ENCODE assay signal across 8 cellular contexts in the genomic region with DNA sequence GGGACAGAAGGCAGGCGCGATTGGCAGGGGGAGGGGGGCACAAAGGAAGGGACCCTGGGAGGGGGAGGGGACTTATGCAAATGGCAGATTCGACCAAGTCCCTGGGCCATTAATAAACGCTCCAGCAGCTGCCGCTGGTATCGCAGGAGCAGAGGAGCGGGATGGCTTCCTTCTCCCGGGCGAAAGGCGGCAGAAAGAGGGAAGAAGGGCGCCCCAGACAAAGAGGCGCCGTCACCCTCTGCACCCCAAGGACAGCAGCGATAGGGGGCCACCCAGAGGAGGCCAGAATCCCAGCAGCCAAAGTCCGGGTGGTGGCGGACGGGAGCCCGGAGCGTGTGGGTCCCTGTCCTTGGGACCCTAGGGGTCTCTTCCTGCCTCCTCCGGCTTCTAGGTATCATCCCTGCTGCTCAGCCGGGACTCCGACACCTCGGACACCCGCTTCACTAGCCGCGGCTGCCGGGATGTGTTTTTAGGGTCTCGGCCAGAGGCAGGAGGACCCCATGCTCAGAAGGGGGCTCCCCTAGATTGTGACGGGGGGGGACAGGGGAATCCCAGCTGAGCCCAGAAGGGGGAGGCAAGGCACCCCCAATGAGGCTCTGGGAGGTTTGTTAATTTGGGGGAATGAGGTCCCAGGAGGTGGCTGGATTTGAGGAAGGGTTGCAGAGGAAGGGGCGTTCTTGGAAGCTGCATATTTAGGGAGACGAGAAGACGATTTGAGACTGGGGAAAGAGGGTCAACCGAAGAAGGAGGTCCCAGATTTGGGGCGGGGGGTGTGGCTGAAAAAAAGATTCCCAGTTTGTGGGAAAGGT. TPM values are rescaled to one million over a fixed set of nuclear protein-coding genes. Genes with fewer than 3 reads are reported as not detected.
A peak's percentile ranks its signal among the peaks of the same experiment; 100 is the strongest.
DNase-seq lines count a peak whose midpoint lies in the region; ATAC-seq and TF ChIP-seq lines count a peak whose summit lies in the region.

No MANE protein-coding gene starts in this region.

- H3K18ac ChIP-seq in mesendoderm (ENCODE audit: low read length): peak overlapping the region; percentile 98

- H2BK15ac ChIP-seq in mesendoderm (replicated peaks; ENCODE audit: low read depth): no peak overlapping the region

- H2AK5ac ChIP-seq in mesendoderm (ENCODE audit: low read length): no peak overlapping the region

- peaks cover 13% of the 10 kb centered on the region for H3K79me2 ChIP-seq in mesendoderm (ENCODE audit: control insufficient read depth, insufficient read depth, low read length)

- peaks cover 27% of the 10 kb centered on the region for H3K4me1 Mint-ChIP-seq in CD4-positive, alpha-beta T cell (ENCODE audit: low read depth)
- H3K4me1 Mint-ChIP-seq in activated naive CD8-positive, alpha-beta T cell treated with anti-CD3 and anti-CD28 coated beads, Interleukin-2, amount 10 ng/mL, durations not matched to agents 7 days and 5 days: peaks cover 12% of the 10 kb centered on the region

- WGBS in mesendoderm (ENCODE audit: extremely low coverage, insufficient coverage, low lambda C conversion rate): no CpG with 5 or more reads among the region's 34 CpGs

- no peak overlapping the region for H2BK5ac ChIP-seq in mesendoderm (ENCODE audit: low read length)

- peak overlapping the region; percentile 91 for H3K4me2 ChIP-seq in mesendoderm (ENCODE audit: low read length)

- TF ChIP-seq CTCF in CD4-positive, alpha-beta T cell (IDR thresholded peaks at IDR 0.05): no peak

- intact Hi-C loops in CD4-positive, alpha-beta T cell (cut with DNase I, micrococcal nuclease): no loop called here

- H3K36me3 Mint-ChIP-seq in CD4-positive, alpha-beta T cell (ENCODE audit: low read depth): no peaks in the 10 kb centered on the region
- no peaks in the 10 kb centered on the region for H3K36me3 Mint-ChIP-seq in activated naive CD8-positive, alpha-beta T cell treated with anti-CD3 and anti-CD28 coated beads, Interleukin-2, amount 10 ng/mL, durations not matched to agents 7 days and 5 days

- ATAC-seq in CD4-positive, alpha-beta T cell (ENCODE audit: poor library complexity): no peak
- no peak for ATAC-seq in activated naive CD8-positive, alpha-beta T cell treated with anti-CD3 and anti-CD28 coated beads, Interleukin-2, amount 10 ng/mL, durations not matched to agents 7 days and 5 days (ENCODE audit: low read depth)
- ATAC-seq in HG03521 (IDR thresholded peaks at IDR 0.05; ENCODE audit: unreplicated experiment) (no peak), GM19467 (IDR thresholded peaks at IDR 0.05; ENCODE audit: unreplicated experiment) (no peak), GM18870 (IDR thresholded peaks at IDR 0.05; ENCODE audit: unreplicated experiment) (no peak)

- peak overlapping the region; percentile 24 for H3K23ac ChIP-seq in mesendoderm (ENCODE audit: low read length)

- DNase-seq in CD4-positive, alpha-beta T cell: no peak
- DNase-seq in Jurkat, Clone E6-1 (ENCODE audit: low read depth, low spot score): no peak
- DNase-seq in activated naive CD8-positive, alpha-beta T cell treated with anti-CD3 and anti-CD28 coated beads, Interleukin-2, amount 10 ng/mL, durations not matched to agents 7 days and 5 days: no peak
- DNase-seq in mesendoderm: peak; percentile 84
- no peak for DNase-seq in SHP77 (lab: John Stamatoyannopoulos, UW)

- H3K9me3 Mint-ChIP-seq in CD4-positive, alpha-beta T cell: no peaks in the 10 kb centered on the region
- no peaks in the 10 kb centered on the region for H3K9me3 Mint-ChIP-seq in activated naive CD8-positive, alpha-beta T cell treated with anti-CD3 and anti-CD28 coated beads, Interleukin-2, amount 10 ng/mL, durations not matched to agents 7 days and 5 days

- H3K27ac ChIP-seq in CD4-positive, alpha-beta T cell (ENCODE audit: low read depth, low read length): no peak overlapping the region
- H3K27ac ChIP-seq in mesendoderm (ENCODE audit: low read depth, low read length): peak overlapping the region; percentile 23

- peaks cover 67% of the 10 kb centered on the region for H3K27me3 ChIP-seq in CD4-positive, alpha-beta T cell (ENCODE audit: control insufficient read depth, insufficient read depth, low read length)
- H3K27me3 ChIP-seq in mesendoderm (ENCODE audit: insufficient read depth, low read length, poor library complexity): no peaks in the 10 kb centered on the region

- no peak overlapping the region for H4K8ac ChIP-seq in mesendoderm (ENCODE audit: low read depth, low read length)

- no peak overlapping the region for H3K4ac ChIP-seq in mesendoderm (ENCODE audit: low read depth, low read length)

- peaks cover 3% of the 10 kb centered on the region for H3K4me1 ChIP-seq in mesendoderm (ENCODE audit: control insufficient read depth, low read depth, low read length)

- peak overlapping the region; percentile 63 for H3K4me3 ChIP-seq in Jurkat, Clone E6-1 (ENCODE audit: low read length)
- H3K4me3 ChIP-seq in mesendoderm (ENCODE audit: low read length): peak overlapping the region; percentile 51

- POLR2A ChIA-PET in CD4-positive, alpha-beta T cell (lab: Charles Lee): no interaction called here
- POLR2A ChIA-PET in activated naive CD8-positive, alpha-beta T cell treated with anti-CD3 and anti-CD28 coated beads, Interleukin-2, amount 10 ng/mL, durations not matched to agents 7 days and 5 days (lab: Charles Lee): no interaction called here

- peaks cover 13% of the 10 kb centered on the region for H3K79me1 ChIP-seq in mesendoderm (ENCODE audit: low read length)

- H3K56ac ChIP-seq in mesendoderm (ENCODE audit: low read length): peak overlapping the region; percentile 72

- H3K9ac ChIP-seq in mesendoderm (ENCODE audit: low read length): peak overlapping the region; percentile 79

- no peaks in the 10 kb centered on the region for H3K36me3 ChIP-seq in mesendoderm (ENCODE audit: control insufficient read depth, insufficient read depth, low read length)

- H3K4me3 Mint-ChIP-seq in CD4-positive, alpha-beta T cell: peak overlapping the region; percentile 86
- H3K4me3 Mint-ChIP-seq in activated naive CD8-positive, alpha-beta T cell treated with anti-CD3 and anti-CD28 coated beads, Interleukin-2, amount 10 ng/mL, durations not matched to agents 7 days and 5 days: peak overlapping the region; percentile 43

- CTCF ChIA-PET in CD4-positive, alpha-beta T cell (lab: Charles Lee): no interaction called here

- H3K27ac Mint-ChIP-seq in CD4-positive, alpha-beta T cell: peak overlapping the region; percentile 30
- peak overlapping the region; percentile 4 for H3K27ac Mint-ChIP-seq in activated naive CD8-positive, alpha-beta T cell treated with anti-CD3 and anti-CD28 coated beads, Interleukin-2, amount 10 ng/mL, durations not matched to agents 7 days and 5 days

- H3K27me3 Mint-ChIP-seq in CD4-positive, alpha-beta T cell: peaks cover 72% of the 10 kb centered on the region
- peaks cover 65% of the 10 kb centered on the region for H3K27me3 Mint-ChIP-seq in activated naive CD8-positive, alpha-beta T cell treated with anti-CD3 and anti-CD28 coated beads, Interleukin-2, amount 10 ng/mL, durations not matched to agents 7 days and 5 days

- H4K5ac ChIP-seq in mesendoderm (ENCODE audit: low read length): no peak overlapping the region

- no peak overlapping the region for H2BK120ac ChIP-seq in mesendoderm (ENCODE audit: low read depth, low read length)

- no peaks in the 10 kb centered on the region for H3K9me3 ChIP-seq in CD4-positive, alpha-beta T cell (ENCODE audit: control insufficient read depth, low read length)

RNA-seq across cellular contexts. Expression of gene PTPRS, which starts 1.7 kb away (rescaled TPM):
- 1 to 10 TPM; 5.3 to 6.3 TPM for total RNA-seq in CD4-positive, alpha-beta T cell
- 47.6 TPM for polyA plus RNA-seq in Jurkat, Clone E6-1 (2012; ENCODE audit: insufficient read depth, insufficient read length)
- total RNA-seq in activated naive CD8-positive, alpha-beta T cell treated with anti-CD3 and anti-CD28 coated beads, Interleukin-2, amount 10 ng/mL, durations not matched to agents 7 days and 5 days: under 1 TPM; 0.14 to 0.19 TPM
- polyA plus RNA-seq in mesendoderm (2013, experiment 1 of 2): 35.5 TPM
- 34.8 TPM for polyA plus RNA-seq in mesendoderm (2013, experiment 2 of 2)

Comparison
In these comparisons a context has a peak if more than half of its experiments do, and no peak if none do; other contexts are left out.
1. RNA of gene PTPRS, which starts 1.7 kb away (total RNA-seq): 5.3 to 6.3 TPM in CD4-positive, alpha-beta T cell; 0.14 to 0.19 TPM in activated naive CD8-positive, alpha-beta T cell treated with anti-CD3 and anti-CD28 coated beads, Interleukin-2, amount 10 ng/mL, durations not matched to agents 7 days and 5 days; every median in the first group is over 4 times any median in the second.